1 cellular context compared by ENCODE assay signal in genomic region chr6:130683761-130684517, GRCh38.
TF ChIP-seq lines count a peak whose summit lies in the region.

No MANE protein-coding gene starts in this region.

TF ChIP-seq in HepG2, 621 proteins besides CTCF, POLR2A, EP300 and RAD21:
- peak; percentile 99 for TF ChIP-seq MNT (IDR thresholded peaks at IDR 0.05)
- TF ChIP-seq PTBP1 (IDR thresholded peaks at IDR 0.05; ENCODE audit: low read depth, low read length, poor library complexity, severe bottlenecking): no peak
